In the genomic region with DNA sequence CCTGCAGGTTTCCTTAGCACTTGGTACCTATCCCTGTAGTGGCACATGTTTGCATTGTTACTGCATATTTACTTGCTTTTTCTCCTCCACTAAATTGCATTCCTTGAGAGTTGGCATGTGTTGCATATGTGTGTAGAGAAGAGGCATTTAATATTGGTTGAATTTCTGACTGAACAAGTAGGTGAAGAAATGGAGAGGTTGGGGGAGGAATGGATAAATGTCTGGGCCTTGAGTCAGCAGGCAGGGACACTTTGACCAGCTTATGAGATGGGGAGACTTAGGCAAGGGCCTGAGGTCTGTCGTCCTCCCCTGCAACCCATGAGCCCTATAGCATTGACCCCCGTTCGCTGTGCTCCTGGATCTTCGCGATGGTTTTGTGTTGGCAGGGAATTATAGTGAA, we compare ENCODE assay signal across 20 cellular contexts. TPM values are rescaled to one million over a fixed set of nuclear protein-coding genes. Genes with fewer than 3 reads are reported as not detected.
A peak's percentile ranks its signal among the peaks of the same experiment; 100 is the strongest.
DNase-seq lines count a peak whose midpoint lies in the region; ATAC-seq and TF ChIP-seq lines count a peak whose summit lies in the region.
"Had no signal": no experiment of that assay in that cellular context is flagged by ENCODE, and none has a peak within 500 bp of the region (broad histone marks: within the 10 kb centered on the region; RNA-seq: fewer than 3 reads in every experiment).

No MANE protein-coding gene starts in this region.

- H3K4me1 Mint-ChIP-seq in activated CD4-positive, alpha-beta T cell treated with anti-CD3 and anti-CD28 coated beads for 36 hours: peaks cover 82% of the 10 kb centered on the region
- peaks cover 75% of the 10 kb centered on the region for H3K4me1 Mint-ChIP-seq in activated T-helper 1 cell treated with anti-CD3 and anti-CD28 coated beads, Interleukin-12 subunit alpha, Interleukin-12 subunit beta, Interleukin-2, Interleukin-4 antibody, amounts not matched to agents 30 ng/mL and 10 ng/mL and 1 ng/mL, durations not matched to agents 14 hours and 24 hours and 36 hours (ENCODE audit: low read depth)
- H3K4me1 Mint-ChIP-seq in natural killer cell treated with Interleukin-12 subunit alpha and Interleukin-12 subunit beta and Interleukin-15 and Interleukin-18, amount 100 ng/mL, for 72 hours (ENCODE audit: low read depth in 2 of 2): peaks cover 47 to 82% of the 10 kb centered on the region in 2 donors

- H3K4me1 ChIP-seq in GM23248 (ENCODE audit: insufficient read depth) (peaks cover 26% of the 10 kb centered on the region), mucosa of descending colon (ENCODE audit: low read depth) (no peaks in the 10 kb centered on the region)
- H3K4me1 ChIP-seq: Caco-2 had no signal

- no peaks in the 10 kb centered on the region for H3K9me3 Mint-ChIP-seq in activated CD4-positive, alpha-beta T cell treated with anti-CD3 and anti-CD28 coated beads for 36 hours (ENCODE audit: low read depth)
- H3K9me3 Mint-ChIP-seq in activated T-helper 1 cell treated with anti-CD3 and anti-CD28 coated beads, Interleukin-12 subunit alpha, Interleukin-12 subunit beta, Interleukin-2, Interleukin-4 antibody, amounts not matched to agents 30 ng/mL and 10 ng/mL and 1 ng/mL, durations not matched to agents 14 hours and 24 hours and 36 hours: no peaks in the 10 kb centered on the region
- H3K9me3 Mint-ChIP-seq in natural killer cell treated with Interleukin-12 subunit alpha and Interleukin-12 subunit beta and Interleukin-15 and Interleukin-18, amount 100 ng/mL, for 72 hours: no peaks in the 10 kb centered on the region

- CTCF ChIA-PET in activated CD4-positive, alpha-beta T cell treated with anti-CD3 and anti-CD28 coated beads for 36 hours (lab: Charles Lee): interaction anchor here (1.0 to 1.9 kb wide), 8 partner anchors 9 to 231 kb away, joined by 3 to 6 read pairs (median 4); no protein-coding TSS in a partner anchor

- no peak for DNase-seq in activated CD4-positive, alpha-beta T cell treated with anti-CD3 and anti-CD28 coated beads for 36 hours
- no peak for DNase-seq in activated CD4-positive, alpha-beta T cell treated with anti-CD3 and anti-CD28 coated beads, Interleukin-2, amount 50 U/mL, for 48 hours
- DNase-seq in GM23248: peak; percentile 26
- no peak for DNase-seq in activated T-helper 1 cell treated with anti-CD3 and anti-CD28 coated beads, Interleukin-12 subunit alpha, Interleukin-12 subunit beta, Interleukin-2, Interleukin-4 antibody, amounts not matched to agents 30 ng/mL and 10 ng/mL and 1 ng/mL, durations not matched to agents 14 hours and 24 hours and 36 hours (ENCODE audit: low spot score)
- no peak for DNase-seq in natural killer cell treated with Interleukin-12 subunit alpha and Interleukin-12 subunit beta and Interleukin-15 and Interleukin-18, amount 100 ng/mL, for 72 hours (ENCODE audit: low spot score)
- no peak for DNase-seq in NCI-H1105 treated with DMSO at 0.1 percent for 48 hours (lab: John Stamatoyannopoulos, UW)
- DNase-seq in islet precursor cell: no peak
- DNase-seq in mucosa of descending colon: no peak
- DNase-seq: Caco-2; GF-D8; NCI-H1694 treated with DMSO at 0.1 percent for 48 hours; posterior cingulate gyrus; stimulated activated CD4-positive, alpha-beta T cell treated with anti-CD3 and anti-CD28 coated beads, Interleukin-15, amount 100 ng/mL, for 24 hours; WERI-Rb-1 had no signal

- no peak overlapping the region for H2AFZ ChIP-seq in GM23248

- TF ChIP-seq CTCF in mucosa of descending colon (IDR thresholded peaks at IDR 0.05): no peak

- H3K36me3 Mint-ChIP-seq in activated CD4-positive, alpha-beta T cell treated with anti-CD3 and anti-CD28 coated beads for 36 hours (ENCODE audit: low read depth): peaks cover 50% of the 10 kb centered on the region
- H3K36me3 Mint-ChIP-seq in activated T-helper 1 cell treated with anti-CD3 and anti-CD28 coated beads, Interleukin-12 subunit alpha, Interleukin-12 subunit beta, Interleukin-2, Interleukin-4 antibody, amounts not matched to agents 30 ng/mL and 10 ng/mL and 1 ng/mL, durations not matched to agents 14 hours and 24 hours and 36 hours (ENCODE audit: low read depth): peaks cover 31% of the 10 kb centered on the region
- peaks cover 14% of the 10 kb centered on the region for H3K36me3 Mint-ChIP-seq in natural killer cell treated with Interleukin-12 subunit alpha and Interleukin-12 subunit beta and Interleukin-15 and Interleukin-18, amount 100 ng/mL, for 72 hours

- in situ Hi-C loops in GM23248 (cut with MboI): loop anchor here (10.0 kb wide), 1 partner anchor 85 kb away; no protein-coding TSS in a partner anchor

- no peak overlapping the region for H3K4me2 ChIP-seq in GM23248 (ENCODE audit: unreplicated experiment)

- no peaks in the 10 kb centered on the region for H3K27me3 ChIP-seq in GM23248 (replicated peaks; ENCODE audit: insufficient read depth)

- H3K4me3 ChIP-seq in GM23248: no peak overlapping the region
- no peak overlapping the region for H3K4me3 ChIP-seq in mucosa of descending colon
- H3K4me3 ChIP-seq: SK-N-MC, thoracic aorta had no signal

- H3K9me3 ChIP-seq in GM23248 (ENCODE audit: low read depth) (no peaks in the 10 kb centered on the region), mucosa of descending colon (no peaks in the 10 kb centered on the region)
- H3K9me3 ChIP-seq: Caco-2, thoracic aorta had no signal

- peak overlapping the region; percentile 67 for H3K27ac Mint-ChIP-seq in activated CD4-positive, alpha-beta T cell treated with anti-CD3 and anti-CD28 coated beads for 36 hours
- H3K27ac Mint-ChIP-seq in activated T-helper 1 cell treated with anti-CD3 and anti-CD28 coated beads, Interleukin-12 subunit alpha, Interleukin-12 subunit beta, Interleukin-2, Interleukin-4 antibody, amounts not matched to agents 30 ng/mL and 10 ng/mL and 1 ng/mL, durations not matched to agents 14 hours and 24 hours and 36 hours: no peak overlapping the region
- H3K27ac Mint-ChIP-seq in natural killer cell treated with Interleukin-12 subunit alpha and Interleukin-12 subunit beta and Interleukin-15 and Interleukin-18, amount 100 ng/mL, for 72 hours: peak overlapping the region; percentile 94 to 96

- POLR2A ChIA-PET in activated CD4-positive, alpha-beta T cell treated with anti-CD3 and anti-CD28 coated beads for 36 hours (lab: Charles Lee): no interaction called here

- H3K79me2 ChIP-seq in GM23248 (ENCODE audit: insufficient read depth): peaks cover 3% of the 10 kb centered on the region; the same call in 1 of the 2 replicates

- H3K4me3 Mint-ChIP-seq in activated CD4-positive, alpha-beta T cell treated with anti-CD3 and anti-CD28 coated beads for 36 hours: no peak overlapping the region
- H3K4me3 Mint-ChIP-seq in activated T-helper 1 cell treated with anti-CD3 and anti-CD28 coated beads, Interleukin-12 subunit alpha, Interleukin-12 subunit beta, Interleukin-2, Interleukin-4 antibody, amounts not matched to agents 30 ng/mL and 10 ng/mL and 1 ng/mL, durations not matched to agents 14 hours and 24 hours and 36 hours: peak overlapping the region; percentile 55
- peak overlapping the region; percentile 95 for H3K4me3 Mint-ChIP-seq in natural killer cell treated with Interleukin-12 subunit alpha and Interleukin-12 subunit beta and Interleukin-15 and Interleukin-18, amount 100 ng/mL, for 72 hours

- no peaks in the 10 kb centered on the region for H3K27me3 Mint-ChIP-seq in activated CD4-positive, alpha-beta T cell treated with anti-CD3 and anti-CD28 coated beads for 36 hours
- no peaks in the 10 kb centered on the region for H3K27me3 Mint-ChIP-seq in activated T-helper 1 cell treated with anti-CD3 and anti-CD28 coated beads, Interleukin-12 subunit alpha, Interleukin-12 subunit beta, Interleukin-2, Interleukin-4 antibody, amounts not matched to agents 30 ng/mL and 10 ng/mL and 1 ng/mL, durations not matched to agents 14 hours and 24 hours and 36 hours (ENCODE audit: insufficient read depth)
- H3K27me3 Mint-ChIP-seq in natural killer cell treated with Interleukin-12 subunit alpha and Interleukin-12 subunit beta and Interleukin-15 and Interleukin-18, amount 100 ng/mL, for 72 hours: no peaks in the 10 kb centered on the region

- no peaks in the 10 kb centered on the region for H4K20me1 ChIP-seq in GM23248 (ENCODE audit: insufficient read depth)

- H3F3A ChIP-seq in GM23248 (ENCODE audit: insufficient read depth): no peaks in the 10 kb centered on the region

- ATAC-seq in activated CD4-positive, alpha-beta T cell treated with anti-CD3 and anti-CD28 coated beads for 36 hours: no peak
- ATAC-seq in natural killer cell treated with Interleukin-12 subunit alpha and Interleukin-12 subunit beta and Interleukin-15 and Interleukin-18, amount 100 ng/mL, for 72 hours: no peak
- ATAC-seq in mucosa of descending colon: no peak
- ATAC-seq: esophagus mucosa had no signal

- no peaks in the 10 kb centered on the region for H3K9me2 ChIP-seq in GM23248 (ENCODE audit: insufficient read depth)

- H3K27ac ChIP-seq in GM23248: no peak overlapping the region
- H3K27ac ChIP-seq: SK-N-MC, thoracic aorta, WERI-Rb-1 had no signal

- H3K9ac ChIP-seq in GM23248: no peak overlapping the region

- intact Hi-C loops in activated CD4-positive, alpha-beta T cell treated with anti-CD3 and anti-CD28 coated beads for 36 hours (cut with DNase I, micrococcal nuclease): loop anchor here in 1 of 2 experiments (10.0 kb wide), 2 partner anchors 235 to 385 kb away; no protein-coding TSS in a partner anchor
- intact Hi-C loops in activated T-helper 1 cell treated with anti-CD3 and anti-CD28 coated beads, Interleukin-12 subunit alpha, Interleukin-12 subunit beta, Interleukin-2, Interleukin-4 antibody, amounts not matched to agents 30 ng/mL and 10 ng/mL and 1 ng/mL, durations not matched to agents 14 hours and 24 hours and 36 hours (cut with micrococcal nuclease): no loop called here
- intact Hi-C loops in mucosa of descending colon (cut with DNase I, micrococcal nuclease): no loop called here

- WGBS in GM23248 (ENCODE audit: low coverage in 1 of 2, low lambda C conversion rate in 2 of 2, missing lambda C conversion rate in 2 of 2), 2 experiments: 94 to 96% methylated on average over 5 of the region's 5 CpGs

- no peaks in the 10 kb centered on the region for H3K36me3 ChIP-seq in GM23248 (ENCODE audit: low read depth)
- no peaks in the 10 kb centered on the region for H3K36me3 ChIP-seq in mucosa of descending colon (ENCODE audit: low read depth)
- H3K36me3 ChIP-seq: thoracic aorta had no signal

RNA-seq across cellular contexts. Expression of a gene that starts 2.0 kb away (rescaled TPM):
- total RNA-seq in activated CD4-positive, alpha-beta T cell treated with anti-CD3 and anti-CD28 coated beads for 36 hours: 1 to 10 TPM; 6.0 to 9.5 TPM
- not detected in 2 replicates for total RNA-seq in GM23248 (2014; rRNA removed; shearing (Covaris generic))
- 0.22 and 0.46 TPM in 2 replicates for polyA plus RNA-seq in GM23248 (2016; fragmentation: Nextera tagmentation; extraction: Ambion mirVana)
- total RNA-seq in activated T-helper 1 cell treated with anti-CD3 and anti-CD28 coated beads, Interleukin-12 subunit alpha, Interleukin-12 subunit beta, Interleukin-2, Interleukin-4 antibody, amounts not matched to agents 30 ng/mL and 10 ng/mL and 1 ng/mL, durations not matched to agents 14 hours and 24 hours and 36 hours: 12.0 and 15.9 TPM in 2 replicates
- total RNA-seq in natural killer cell treated with Interleukin-12 subunit alpha and Interleukin-12 subunit beta and Interleukin-15 and Interleukin-18, amount 100 ng/mL, for 72 hours: 10 to 100 TPM; 13.0 to 20.6 TPM
- total RNA-seq in mucosa of descending colon: under 1 TPM; 0.35 to 0.60 (median 0.46) TPM
- total RNA-seq: A172, Caco-2, esophagus mucosa, NCI-H460, thoracic aorta had no signal
- polyA plus RNA-seq: keratinocyte had no signal

RNA-seq across cellular contexts. Expression of a gene that starts 47.0 kb away (rescaled TPM):
- 10 to 100 TPM; 50.3 to 51.9 TPM for total RNA-seq in activated CD4-positive, alpha-beta T cell treated with anti-CD3 and anti-CD28 coated beads for 36 hours
- total RNA-seq in GM23248 (2014; rRNA removed; shearing (Covaris generic)): not detected in 2 replicates
- polyA plus RNA-seq in GM23248 (2016; fragmentation: Nextera tagmentation; extraction: Ambion mirVana): 0.25 and 0.33 TPM in 2 replicates
- 22.6 and 23.6 TPM in 2 replicates for total RNA-seq in activated T-helper 1 cell treated with anti-CD3 and anti-CD28 coated beads, Interleukin-12 subunit alpha, Interleukin-12 subunit beta, Interleukin-2, Interleukin-4 antibody, amounts not matched to agents 30 ng/mL and 10 ng/mL and 1 ng/mL, durations not matched to agents 14 hours and 24 hours and 36 hours
- 10 to 100 TPM in 1 of 2 donors, 1 to 10 TPM in 1; 5.4 to 10.2 TPM for total RNA-seq in natural killer cell treated with Interleukin-12 subunit alpha and Interleukin-12 subunit beta and Interleukin-15 and Interleukin-18, amount 100 ng/mL, for 72 hours
- total RNA-seq in mucosa of descending colon: 10 to 100 TPM in 1 of 3 donors, 1 to 10 TPM in 2; 1.6 to 15.3 (median 5.0) TPM
- total RNA-seq: A172, Caco-2 had no signal
- polyA plus RNA-seq: keratinocyte had no signal

RNA-seq across cellular contexts. Expression of a gene that starts 59.6 kb away (rescaled TPM):
- 10 to 100 TPM; 48.4 to 56.3 TPM for total RNA-seq in activated CD4-positive, alpha-beta T cell treated with anti-CD3 and anti-CD28 coated beads for 36 hours
- 44.8 and 66.1 TPM in 2 replicates for total RNA-seq in GM23248 (2014; rRNA removed; shearing (Covaris generic))
- polyA plus RNA-seq in GM23248 (2016; fragmentation: Nextera tagmentation; extraction: Ambion mirVana): 95.9 and 96.5 TPM in 2 replicates
- 52.1 and 56.3 TPM in 2 replicates for total RNA-seq in activated T-helper 1 cell treated with anti-CD3 and anti-CD28 coated beads, Interleukin-12 subunit alpha, Interleukin-12 subunit beta, Interleukin-2, Interleukin-4 antibody, amounts not matched to agents 30 ng/mL and 10 ng/mL and 1 ng/mL, durations not matched to agents 14 hours and 24 hours and 36 hours
- total RNA-seq in natural killer cell treated with Interleukin-12 subunit alpha and Interleukin-12 subunit beta and Interleukin-15 and Interleukin-18, amount 100 ng/mL, for 72 hours: 10 to 100 TPM; 55.9 to 58.0 TPM
- 10 to 100 TPM; 57.4 to 74.2 (median 67.5) TPM for total RNA-seq in mucosa of descending colon
